In the genomic region with DNA sequence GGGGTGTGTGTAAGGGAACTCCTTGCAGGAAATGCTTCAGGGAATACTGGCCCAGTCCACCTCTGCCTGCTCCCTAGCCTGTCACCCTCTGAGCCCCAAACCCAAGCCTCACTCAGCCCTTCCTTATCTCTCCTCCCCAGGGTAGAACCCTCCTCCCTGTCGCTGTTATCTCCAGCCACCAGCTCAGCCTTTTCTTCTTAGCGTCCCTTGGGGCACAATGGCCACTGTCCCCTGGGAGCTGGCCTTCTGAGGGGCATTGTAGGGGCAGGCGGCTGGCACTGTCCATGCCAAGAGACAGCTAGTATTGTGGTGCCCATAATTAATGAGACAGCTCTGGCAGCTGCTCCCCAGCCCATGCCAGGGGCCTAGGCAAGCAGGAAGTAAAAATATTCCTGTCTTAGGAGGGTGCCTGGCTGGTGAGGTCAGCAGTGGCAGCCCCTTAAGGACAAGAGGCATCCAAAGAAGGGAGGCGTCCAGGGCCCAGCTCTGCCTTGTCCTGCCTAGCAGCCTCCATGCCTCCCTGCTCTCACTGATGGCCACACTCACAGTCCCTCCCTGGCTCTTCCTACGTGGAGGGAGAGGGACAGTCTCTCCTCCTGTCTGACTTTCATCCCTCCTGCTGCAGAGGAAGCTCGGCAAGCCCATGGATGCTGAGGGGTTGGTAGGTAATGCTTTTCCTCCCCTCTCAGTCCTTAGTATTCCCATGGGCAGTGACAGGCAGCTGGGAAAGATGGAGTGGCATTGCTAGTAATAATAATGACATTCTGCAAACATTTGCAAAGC, we compare ENCODE assay signal across 16 cellular contexts. TPM values are rescaled to one million over a fixed set of nuclear protein-coding genes. Genes with fewer than 3 reads are reported as not detected.
A peak's percentile ranks its signal among the peaks of the same experiment; 100 is the strongest.
DNase-seq lines count a peak whose midpoint lies in the region; ATAC-seq and FAIRE-seq lines count a peak whose summit lies in the region.
"Had no signal": no experiment of that assay in that cellular context is flagged by ENCODE, and none has a peak within 500 bp of the region (broad histone marks: within the 10 kb centered on the region; RNA-seq: fewer than 3 reads in every experiment).

No MANE protein-coding gene starts in this region.

- no peaks in the 10 kb centered on the region for H3K79me2 ChIP-seq in mesendoderm (ENCODE audit: control insufficient read depth, insufficient read depth, low read length)

- H3K4me1 Mint-ChIP-seq in activated T-cell treated with anti-CD3 and anti-CD28 coated beads, Interleukin-2, amount 50 U/mL, for 24 hours (ENCODE audit: low read depth) = peaks cover 30% of the 10 kb centered on the region
- H3K4me1 Mint-ChIP-seq in immature natural killer cell = peaks cover 8 to 20% of the 10 kb centered on the region in 2 donors

- no peak overlapping the region for H3K4ac ChIP-seq in mesendoderm (ENCODE audit: low read depth, low read length)

- H3K27me3 Mint-ChIP-seq in activated T-cell treated with anti-CD3 and anti-CD28 coated beads, Interleukin-2, amount 50 U/mL, for 24 hours = no peaks in the 10 kb centered on the region
- peaks cover 0 to 4% (median 1%) of the 10 kb centered on the region in 3 donors for H3K27me3 Mint-ChIP-seq in immature natural killer cell (ENCODE audit: low read depth in 3 of 3)
- H3K27me3 Mint-ChIP-seq: central memory CD8-positive, alpha-beta T cell had no signal

- no peaks in the 10 kb centered on the region for H3K36me3 ChIP-seq in mesendoderm (ENCODE audit: control insufficient read depth, insufficient read depth, low read length)
- H3K36me3 ChIP-seq: MG63 had no signal

- H3K4me1 ChIP-seq in mesendoderm (ENCODE audit: control insufficient read depth, low read depth, low read length) = peaks cover 4% of the 10 kb centered on the region

- no peak for DNase-seq in activated T-cell treated with anti-CD3 and anti-CD28 coated beads, Interleukin-2, amount 50 U/mL, for 24 hours
- DNase-seq in activated T-cell treated with anti-CD3 and anti-CD28 coated beads, Interleukin-2, amount 50 U/mL, for 48 hours = no peak
- DNase-seq in amygdala (lab: John Stamatoyannopoulos, UW) (peak in 55 of 56 donors; percentile 6 to 85 (median 57)), mesendoderm (no peak), urothelium cell line (ENCODE audit: low spot score) (no peak), NCI-H524 treated with DMSO at 0.1 percent for 48 hours (lab: John Stamatoyannopoulos, UW) (no peak), immature natural killer cell (no peak)
- DNase-seq: activated CD8-positive, alpha-beta memory T cell treated with anti-CD3 and anti-CD28 coated beads for 24 hours; activated naive CD4-positive, alpha-beta T cell; left cardiac atrium; MG63; RPMI8226; small intestine had no signal

- H3K56ac ChIP-seq in mesendoderm (ENCODE audit: low read length) = peak overlapping the region; percentile 12

- H3K4me2 ChIP-seq in mesendoderm (ENCODE audit: low read length) = no peak overlapping the region

- no peak overlapping the region for H4K8ac ChIP-seq in mesendoderm (ENCODE audit: low read depth, low read length)

- no peak overlapping the region for H4K5ac ChIP-seq in mesendoderm (ENCODE audit: low read length)

- peak overlapping the region; percentile 40 for H3K27ac Mint-ChIP-seq in activated T-cell treated with anti-CD3 and anti-CD28 coated beads, Interleukin-2, amount 50 U/mL, for 24 hours
- no peak overlapping the region for H3K27ac Mint-ChIP-seq in immature natural killer cell

- H2BK15ac ChIP-seq in mesendoderm (replicated peaks; ENCODE audit: low read depth) = no peak overlapping the region

- no peaks in the 10 kb centered on the region for H3K9me3 Mint-ChIP-seq in activated T-cell treated with anti-CD3 and anti-CD28 coated beads, Interleukin-2, amount 50 U/mL, for 24 hours
- no peaks in the 10 kb centered on the region for H3K9me3 Mint-ChIP-seq in immature natural killer cell
- H3K9me3 Mint-ChIP-seq: central memory CD8-positive, alpha-beta T cell had no signal

- H3K27ac ChIP-seq in mesendoderm (ENCODE audit: low read depth, low read length) = no peak overlapping the region
- H3K27ac ChIP-seq: epithelial cell of prostate had no signal

- no peak for ATAC-seq in HG02678 (IDR thresholded peaks at IDR 0.05; ENCODE audit: unreplicated experiment)
- ATAC-seq: left cardiac atrium had no signal

- WGBS in mesendoderm (ENCODE audit: extremely low coverage, insufficient coverage, low lambda C conversion rate) = no CpG with 5 or more reads among the region's 6 CpGs

- no peak overlapping the region for H3K4me3 ChIP-seq in mesendoderm (ENCODE audit: low read length)
- H3K4me3 ChIP-seq: MG63 had no signal

- H3K27me3 ChIP-seq in mesendoderm (ENCODE audit: insufficient read depth, low read length, poor library complexity) = no peaks in the 10 kb centered on the region
- H3K27me3 ChIP-seq: MG63 had no signal

- H3K4me3 Mint-ChIP-seq in activated T-cell treated with anti-CD3 and anti-CD28 coated beads, Interleukin-2, amount 50 U/mL, for 24 hours = no peak overlapping the region
- peak overlapping the region in 1 of 5 donors; percentile 27 for H3K4me3 Mint-ChIP-seq in immature natural killer cell
- H3K4me3 Mint-ChIP-seq: central memory CD8-positive, alpha-beta T cell had no signal

- H3K9ac ChIP-seq in mesendoderm (ENCODE audit: low read length) = no peak overlapping the region

- no peak overlapping the region for H2BK5ac ChIP-seq in mesendoderm (ENCODE audit: low read length)

- H3K36me3 Mint-ChIP-seq in activated T-cell treated with anti-CD3 and anti-CD28 coated beads, Interleukin-2, amount 50 U/mL, for 24 hours (ENCODE audit: low read depth) = no peaks in the 10 kb centered on the region
- no peaks in the 10 kb centered on the region for H3K36me3 Mint-ChIP-seq in immature natural killer cell

- FAIRE-seq in urothelium cell line (lab: Jason Lieb, UNC) = peak; percentile 46
- FAIRE-seq: small intestine had no signal

- H2AK5ac ChIP-seq in mesendoderm (ENCODE audit: low read length) = peak overlapping the region; percentile 11

- H3K79me1 ChIP-seq in mesendoderm (ENCODE audit: low read length) = no peaks in the 10 kb centered on the region

- no peak overlapping the region for H3K23ac ChIP-seq in mesendoderm (ENCODE audit: low read length)

- no peak overlapping the region for H2BK120ac ChIP-seq in mesendoderm (ENCODE audit: low read depth, low read length)

- H3K18ac ChIP-seq in mesendoderm (ENCODE audit: low read length) = no peak overlapping the region

RNA-seq across cellular contexts. Expression of gene KCNQ4, which starts 37.5 kb away (rescaled TPM):
- polyA plus RNA-seq in mesendoderm (2013, experiment 1 of 2) = 0.63 TPM
- polyA plus RNA-seq in mesendoderm (2013, experiment 2 of 2) = 0.56 TPM
- polyA plus RNA-seq in immature natural killer cell = not detected

RNA-seq across cellular contexts. Expression of gene CITED4, which starts 41.1 kb away (rescaled TPM):
- polyA plus RNA-seq in mesendoderm (2013, experiment 1 of 2) = 12.3 TPM
- 12.8 TPM for polyA plus RNA-seq in mesendoderm (2013, experiment 2 of 2)
- polyA plus RNA-seq in immature natural killer cell = 1 to 10 TPM; 2.1 to 3.5 (median 2.7) TPM

Comparison
In these comparisons a context has a peak if more than half of its experiments do, and no peak if none do; other contexts are left out.
1. DNase-seq: peak in amygdala (55 of 56); none in activated T-cell treated with anti-CD3 and anti-CD28 coated beads, Interleukin-2, amount 50 U/mL, for 24 hours (single experiment), activated T-cell treated with anti-CD3 and anti-CD28 coated beads, Interleukin-2, amount 50 U/mL, for 48 hours (0 of 2), mesendoderm (single experiment), urothelium cell line (single experiment), NCI-H524 treated with DMSO at 0.1 percent for 48 hours (single experiment) and immature natural killer cell (0 of 3).